Comparison of ENCODE assay signal across 8 cellular contexts in the genomic region with DNA sequence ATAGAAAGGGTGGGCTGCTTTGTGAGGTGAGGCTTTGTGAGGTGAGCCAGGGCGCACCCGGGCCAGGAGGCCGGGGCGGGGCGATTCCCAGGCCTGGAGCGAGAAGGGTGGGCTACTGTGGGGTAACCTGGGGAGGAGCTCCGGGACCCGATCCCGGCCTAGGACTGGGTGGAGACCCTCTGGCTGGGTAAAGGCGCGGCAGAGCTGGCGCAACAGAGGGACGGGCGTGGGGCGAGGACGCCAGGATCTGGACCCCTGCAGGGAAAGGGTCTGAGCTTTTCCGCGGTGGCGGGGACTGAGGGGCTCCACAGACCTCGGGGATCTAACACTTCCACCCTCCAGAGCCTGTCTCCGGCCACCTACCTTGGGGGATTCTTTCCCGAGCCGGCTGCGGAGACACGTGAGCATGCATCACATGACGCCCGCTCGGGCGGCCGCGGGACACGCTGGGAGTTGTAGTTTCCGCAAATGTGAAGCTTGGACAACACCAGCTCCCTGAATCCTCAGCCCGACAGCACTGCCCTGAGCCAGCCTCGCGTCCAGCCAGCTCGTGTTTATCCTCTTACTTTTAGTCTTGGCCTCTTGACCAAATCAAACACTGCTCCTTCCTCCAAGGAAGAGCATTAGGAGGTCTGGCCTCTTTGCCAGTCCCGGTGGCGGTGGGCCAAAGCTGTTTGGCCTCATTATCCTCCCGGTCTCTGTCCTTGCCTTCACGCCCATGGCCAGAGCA. TPM values are rescaled to one million over a fixed set of nuclear protein-coding genes. Genes with fewer than 3 reads are reported as not detected.
A peak's percentile ranks its signal among the peaks of the same experiment; 100 is the strongest.
DNase-seq lines count a peak whose midpoint lies in the region; ATAC-seq and TF ChIP-seq lines count a peak whose summit lies in the region.

A gene with protein sequence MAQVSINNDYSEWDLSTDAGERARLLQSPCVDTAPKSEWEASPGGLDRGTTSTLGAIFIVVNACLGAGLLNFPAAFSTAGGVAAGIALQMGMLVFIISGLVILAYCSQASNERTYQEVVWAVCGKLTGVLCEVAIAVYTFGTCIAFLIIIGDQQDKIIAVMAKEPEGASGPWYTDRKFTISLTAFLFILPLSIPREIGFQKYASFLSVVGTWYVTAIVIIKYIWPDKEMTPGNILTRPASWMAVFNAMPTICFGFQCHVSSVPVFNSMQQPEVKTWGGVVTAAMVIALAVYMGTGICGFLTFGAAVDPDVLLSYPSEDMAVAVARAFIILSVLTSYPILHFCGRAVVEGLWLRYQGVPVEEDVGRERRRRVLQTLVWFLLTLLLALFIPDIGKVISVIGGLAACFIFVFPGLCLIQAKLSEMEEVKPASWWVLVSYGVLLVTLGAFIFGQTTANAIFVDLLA (minus strand): TSS at position 417 of the 730 bp plus-strand sequence. CDS start 4,644 bp downstream, outside the sequence.

- CTCF ChIA-PET in SK-N-SH (lab: Yijun Ruan, JAX) = interaction anchor here (0.8 to 1.9 kb wide), 6 partner anchors 13 to 348 kb away, joined by 3 to 7 read pairs (median 4); no protein-coding TSS in a partner anchor

- no peak for TF ChIP-seq RAD21 in SK-N-SH (IDR thresholded peaks at IDR 0.05; ENCODE audit: low read length)

- H3K27me3 ChIP-seq in KMS-11 (ENCODE audit: insufficient read depth, low read depth) (no peaks in the 10 kb centered on the region), SK-N-SH (ENCODE audit: insufficient read depth) (no peaks in the 10 kb centered on the region), suprapubic skin (no peaks in the 10 kb centered on the region)

- H3K9me3 ChIP-seq in SK-N-SH (no peaks in the 10 kb centered on the region), suprapubic skin (no peaks in the 10 kb centered on the region)

- TF ChIP-seq CTCF in KMS-11 (conservative IDR thresholded peaks at IDR 0.05; ENCODE audit: low read depth, low read length) = no peak
- no peak for TF ChIP-seq CTCF in SK-N-SH (IDR thresholded peaks at IDR 0.05)
- TF ChIP-seq CTCF in suprapubic skin (IDR thresholded peaks at IDR 0.05) = no peak

- H3K27ac ChIP-seq in KMS-11 = no peak within 1 kb of the TSS
- peak within 1 kb of the TSS; percentile 53 to 54; a peak in 3 of 4 replicates for H3K27ac ChIP-seq in SK-N-SH (ENCODE audit: low read depth in 2 of 2, low read length in 1 of 2)
- peak within 1 kb of the TSS; percentile 64 for H3K27ac ChIP-seq in suprapubic skin

- peak within 1 kb of the TSS; percentile 98 for H3K4me2 ChIP-seq in KMS-11
- peak within 1 kb of the TSS; percentile 99 for H3K4me2 ChIP-seq in SK-N-SH

- H3K4me3 ChIP-seq in KMS-11 (IDR thresholded peaks at IDR 0.05; ENCODE audit: insufficient read depth, low read depth, low read length) = no peak within 1 kb of the TSS
- peak within 1 kb of the TSS; percentile 92 for H3K4me3 ChIP-seq in SK-N-SH (ENCODE audit: low read depth in 2 of 2, low read length in 1 of 2)
- peak within 1 kb of the TSS; percentile 75 for H3K4me3 ChIP-seq in suprapubic skin

- peak; percentile 98 for ATAC-seq in GM21786 (IDR thresholded peaks at IDR 0.05; ENCODE audit: unreplicated experiment)

- no peaks in the 10 kb centered on the region for H3K9me2 ChIP-seq in SK-N-SH

- H2AFZ ChIP-seq in KMS-11 (ENCODE audit: low read depth) (peak within 1 kb of the TSS; percentile 92), SK-N-SH (ENCODE audit: low read depth) (peak within 1 kb of the TSS; percentile 94)

- no peaks in the 10 kb centered on the region for H3F3A ChIP-seq in SK-N-SH (replicated peaks; ENCODE audit: insufficient read depth)

- H3K79me2 ChIP-seq in KMS-11 (ENCODE audit: insufficient read depth, low read depth) (no peaks in the 10 kb centered on the region), SK-N-SH (ENCODE audit: insufficient read depth) (peaks cover 27% of the 10 kb centered on the region)

- POLR2A ChIA-PET in SK-N-SH (lab: Yijun Ruan, JAX) = interaction anchor here (0.7 to 1.2 kb wide), 6 partner anchors 9 to 48 kb away, joined by 3 to 4 read pairs (median 3); no protein-coding TSS in a partner anchor

- no peaks in the 10 kb centered on the region for H4K20me1 ChIP-seq in KMS-11 (ENCODE audit: insufficient read depth)
- H4K20me1 ChIP-seq in SK-N-SH (ENCODE audit: insufficient read depth) = no peaks in the 10 kb centered on the region

- peak within 1 kb of the TSS; percentile 67; the same call in 1 of the 2 replicates for H3K9ac ChIP-seq in KMS-11
- peak within 1 kb of the TSS; percentile 90 for H3K9ac ChIP-seq in SK-N-SH

- no peak for TF ChIP-seq POLR2A in suprapubic skin (IDR thresholded peaks at IDR 0.05)

- no peak for TF ChIP-seq EP300 in SK-N-SH (IDR thresholded peaks at IDR 0.05; ENCODE audit: borderline replicate concordance in 1 of 2, low read depth in 1 of 2, low read length in 1 of 2)
- no peak for TF ChIP-seq EP300 in suprapubic skin (IDR thresholded peaks at IDR 0.05)

- 13% methylated on average over 29 of the region's 41 CpGs for WGBS in SK-N-SH (ENCODE audit: low lambda C conversion rate)
- 5% methylated on average over 29 of the region's 41 CpGs for WGBS in suprapubic skin

- DNase-seq in EL (peak; percentile 82), SK-N-SH (peak; percentile 93), glomerular endothelial cell (ENCODE audit: extremely low read depth, low read depth, low spot score) (peak; percentile 25), occipital lobe (lab: John Stamatoyannopoulos, UW) (peak; percentile 88), suprapubic skin (ENCODE audit: low spot score in 2 of 2) (peak; percentile 91)
- peak; percentile 76 for DNase-seq in activated naive CD4-positive, alpha-beta T cell treated with anti-CD3 and anti-CD28 coated beads, Interleukin-2, amount 50 U/mL, for 16 hours

- H3K36me3 ChIP-seq in KMS-11 (ENCODE audit: insufficient read depth) (no peaks in the 10 kb centered on the region), SK-N-SH (replicated peaks in 1 of 2; ENCODE audit: control insufficient read depth in 1 of 2, insufficient read depth in 2 of 2, low read length in 1 of 2) (peaks cover 5 to 14% of the 10 kb centered on the region in 2 experiments), suprapubic skin (peaks cover 7% of the 10 kb centered on the region)

- H3K4me1 ChIP-seq in KMS-11 (ENCODE audit: low read depth, poor library complexity, severe bottlenecking) = peaks cover 7% of the 10 kb centered on the region
- H3K4me1 ChIP-seq in SK-N-SH (ENCODE audit: control insufficient read depth in 1 of 2, insufficient read depth in 2 of 2, low read depth in 1 of 2, low read length in 1 of 2) = peaks cover 4 to 15% of the 10 kb centered on the region in 2 experiments; a peak in 2 of 4 replicates
- peaks cover 16% of the 10 kb centered on the region for H3K4me1 ChIP-seq in suprapubic skin

TF ChIP-seq in SK-N-SH, 30 proteins besides CTCF, POLR2A, EP300 and RAD21 (continues in another document):
- TF ChIP-seq MXI1 (IDR thresholded peaks at IDR 0.05; ENCODE audit: low read depth, low read length) (peak; percentile 93), RCOR1 (IDR thresholded peaks at IDR 0.05; ENCODE audit: low read length) (no peak), FOXJ3 (CRISPR knock-in tag; IDR thresholded peaks at IDR 0.05) (no peak), SIN3A (IDR thresholded peaks at IDR 0.05; ENCODE audit: borderline replicate concordance, low read depth, low read length) (peak; percentile 98), TCF12 (IDR thresholded peaks at IDR 0.05) (no peak), YY1 (IDR thresholded peaks at IDR 0.05; ENCODE audit: low read depth) (no peak; the same call in 1 of the 2 replicates), NRF1 (IDR thresholded peaks at IDR 0.05; ENCODE audit: low read depth, low read length) (no peak), CHD2 (IDR thresholded peaks at IDR 0.05; ENCODE audit: low read length, partially characterized antibody) (no peak), RFX5 (IDR thresholded peaks at IDR 0.05; ENCODE audit: low read length) (no peak)
- TF ChIP-seq, protein P1, sequence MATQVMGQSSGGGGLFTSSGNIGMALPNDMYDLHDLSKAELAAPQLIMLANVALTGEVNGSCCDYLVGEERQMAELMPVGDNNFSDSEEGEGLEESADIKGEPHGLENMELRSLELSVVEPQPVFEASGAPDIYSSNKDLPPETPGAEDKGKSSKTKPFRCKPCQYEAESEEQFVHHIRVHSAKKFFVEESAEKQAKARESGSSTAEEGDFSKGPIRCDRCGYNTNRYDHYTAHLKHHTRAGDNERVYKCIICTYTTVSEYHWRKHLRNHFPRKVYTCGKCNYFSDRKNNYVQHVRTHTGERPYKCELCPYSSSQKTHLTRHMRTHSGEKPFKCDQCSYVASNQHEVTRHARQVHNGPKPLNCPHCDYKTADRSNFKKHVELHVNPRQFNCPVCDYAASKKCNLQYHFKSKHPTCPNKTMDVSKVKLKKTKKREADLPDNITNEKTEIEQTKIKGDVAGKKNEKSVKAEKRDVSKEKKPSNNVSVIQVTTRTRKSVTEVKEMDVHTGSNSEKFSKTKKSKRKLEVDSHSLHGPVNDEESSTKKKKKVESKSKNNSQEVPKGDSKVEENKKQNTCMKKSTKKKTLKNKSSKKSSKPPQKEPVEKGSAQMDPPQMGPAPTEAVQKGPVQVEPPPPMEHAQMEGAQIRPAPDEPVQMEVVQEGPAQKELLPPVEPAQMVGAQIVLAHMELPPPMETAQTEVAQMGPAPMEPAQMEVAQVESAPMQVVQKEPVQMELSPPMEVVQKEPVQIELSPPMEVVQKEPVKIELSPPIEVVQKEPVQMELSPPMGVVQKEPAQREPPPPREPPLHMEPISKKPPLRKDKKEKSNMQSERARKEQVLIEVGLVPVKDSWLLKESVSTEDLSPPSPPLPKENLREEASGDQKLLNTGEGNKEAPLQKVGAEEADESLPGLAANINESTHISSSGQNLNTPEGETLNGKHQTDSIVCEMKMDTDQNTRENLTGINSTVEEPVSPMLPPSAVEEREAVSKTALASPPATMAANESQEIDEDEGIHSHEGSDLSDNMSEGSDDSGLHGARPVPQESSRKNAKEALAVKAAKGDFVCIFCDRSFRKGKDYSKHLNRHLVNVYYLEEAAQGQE (IDR thresholded peaks at IDR 0.05; ENCODE audit: low read depth, low read length) = no peak
- TF ChIP-seq, protein P2, sequence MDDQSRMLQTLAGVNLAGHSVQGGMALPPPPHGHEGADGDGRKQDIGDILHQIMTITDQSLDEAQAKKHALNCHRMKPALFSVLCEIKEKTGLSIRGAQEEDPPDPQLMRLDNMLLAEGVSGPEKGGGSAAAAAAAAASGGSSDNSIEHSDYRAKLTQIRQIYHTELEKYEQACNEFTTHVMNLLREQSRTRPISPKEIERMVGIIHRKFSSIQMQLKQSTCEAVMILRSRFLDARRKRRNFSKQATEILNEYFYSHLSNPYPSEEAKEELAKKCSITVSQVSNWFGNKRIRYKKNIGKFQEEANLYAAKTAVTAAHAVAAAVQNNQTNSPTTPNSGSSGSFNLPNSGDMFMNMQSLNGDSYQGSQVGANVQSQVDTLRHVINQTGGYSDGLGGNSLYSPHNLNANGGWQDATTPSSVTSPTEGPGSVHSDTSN (IDR thresholded peaks at IDR 0.05) = no peak

RNA-seq across cellular contexts. Expression of the gene that starts here (rescaled TPM):
- 14.1 and 19.3 TPM in 2 replicates for polyA plus RNA-seq in SK-N-SH (2012; rRNA removed)
- 4.9 and 8.0 TPM in 2 replicates for polyA plus RNA-seq in SK-N-SH (2012; cell fraction: cytosol; rRNA removed)
- polyA plus RNA-seq in SK-N-SH (2012; cell fraction: nucleus; rRNA removed) = 35.8 and 39.9 TPM in 2 replicates
- total RNA-seq in glomerular endothelial cell (31.8 and 45.6 TPM in 2 replicates), occipital lobe (17.9 TPM), suprapubic skin (10 to 100 TPM in 3 of 4 donors, 1 to 10 TPM in 1; 8.9 to 14.5 (median 13.3) TPM)

Comparison
In these comparisons a context has a peak if more than half of its experiments do, and no peak if none do; other contexts are left out.
1. DNase-seq: peak in every context shown above with its lines; median percentile 93 in SK-N-SH; 91 in suprapubic skin; 88 in occipital lobe; 82 in EL; 76 in activated naive CD4-positive, alpha-beta T cell treated with anti-CD3 and anti-CD28 coated beads, Interleukin-2, amount 50 U/mL, for 16 hours; 25 in glomerular endothelial cell.